ENCODE assay signal across 19 cellular contexts in the genomic region with DNA sequence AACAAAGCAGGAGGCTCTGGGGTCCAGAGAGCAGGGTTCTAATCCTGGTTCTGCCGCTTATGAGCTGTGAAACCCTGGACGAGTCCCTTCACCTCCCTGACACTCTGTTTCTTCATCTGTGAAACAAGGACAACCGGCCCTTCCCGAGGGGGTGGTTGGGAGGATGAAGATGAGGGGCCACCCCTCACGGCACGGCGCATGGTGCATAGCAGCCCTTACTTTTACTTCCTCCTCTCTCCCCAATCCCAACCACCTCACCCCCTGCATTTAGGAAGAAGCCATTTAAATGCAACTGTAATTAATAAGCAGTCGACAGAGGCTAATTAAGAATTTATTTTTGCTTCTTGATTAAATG.
A peak's percentile ranks its signal among the peaks of the same experiment; 100 is the strongest.
DNase-seq lines count a peak whose midpoint lies in the region; ATAC-seq, FAIRE-seq and TF ChIP-seq lines count a peak whose summit lies in the region.
"Had no signal": no experiment of that assay in that cellular context is flagged by ENCODE, and none has a peak within 500 bp of the region (broad histone marks: within the 10 kb centered on the region; RNA-seq: fewer than 3 reads in every experiment).

No MANE protein-coding gene starts in this region.

- no peak overlapping the region for H3K9ac ChIP-seq in BLaER1 treated with 17β-estradiol and CSF1 and Interleukin-3, amounts not matched to agents 10 nM and 100 nM
- H3K9ac ChIP-seq in mammary epithelial cell (ENCODE audit: insufficient read depth, low read length), result no peak overlapping the region

- TF ChIP-seq RAD21 in A549 (conservative IDR thresholded peaks at IDR 0.05 in 1 of 2, IDR thresholded peaks at IDR 0.05 in 1 of 2), result no peak

- no TSS peak for BruUV-seq in mammary epithelial cell (replicated peaks; lab: Mats Ljungman, UMichigan)

- ATAC-seq in A549, result no peak

- no peak for TF ChIP-seq EP300 in A549 (IDR thresholded peaks at IDR 0.05)

- H3K4me1 ChIP-seq in A549 (peaks cover 27% of the 10 kb centered on the region), mammary epithelial cell (ENCODE audit: insufficient read depth, low read length) (peaks cover 10% of the 10 kb centered on the region)
- H3K4me1 ChIP-seq in BLaER1 treated with 17β-estradiol and CSF1 and Interleukin-3, amounts not matched to agents 10 nM and 100 nM, result peaks cover 15 to 45% (median 25%) of the 10 kb centered on the region in 10 experiments
- H3K4me1 ChIP-seq: HAP-1 had no signal

- H3K27me3 ChIP-seq in BLaER1 treated with 17β-estradiol and CSF1 and Interleukin-3, amounts not matched to agents 10 nM and 100 nM, result no peaks in the 10 kb centered on the region; a peak in 1 of 22 replicates
- no peaks in the 10 kb centered on the region for H3K27me3 ChIP-seq in mammary epithelial cell (ENCODE audit: insufficient read depth, low read length)
- H3K27me3 ChIP-seq: BE2C had no signal

- H3K4me3 ChIP-seq in A549 (no peak overlapping the region), coronary artery (no peak overlapping the region), mammary epithelial cell (replicated peaks in 1 of 3; ENCODE audit: insufficient read depth in 1 of 3, low read depth in 2 of 3, low read length in 3 of 3) (no peak overlapping the region)
- no peak overlapping the region for H3K4me3 ChIP-seq in BLaER1 treated with 17β-estradiol and CSF1 and Interleukin-3, amounts not matched to agents 10 nM and 100 nM
- H3K4me3 ChIP-seq: HAP-1 had no signal

- in situ Hi-C loops in mammary epithelial cell (cut with MboI; ENCODE audit: low sequenced_read_pairs in 2 of 2), result no loop called here

- H3K27ac ChIP-seq in A549 (peak overlapping the region; percentile 50 to 73; a peak in 5 of 6 replicates), coronary artery (no peak overlapping the region), mammary epithelial cell (ENCODE audit: insufficient read depth, low read depth, low read length) (no peak overlapping the region)
- H3K27ac ChIP-seq in BLaER1 treated with 17β-estradiol and CSF1 and Interleukin-3, amounts not matched to agents 10 nM and 100 nM, result no peak overlapping the region

- 84% methylated on average over 8 of the region's 8 CpGs for WGBS in A549 (ENCODE audit: missing lambda C conversion rate)
- WGBS in mammary epithelial cell (ENCODE audit: low coverage, missing lambda C conversion rate), result 93% methylated on average over 8 of the region's 8 CpGs

- intact Hi-C loops in mammary epithelial cell (cut with micrococcal nuclease), result no loop called here

- no peaks in the 10 kb centered on the region for H3K36me3 ChIP-seq in BLaER1 treated with 17β-estradiol and CSF1 and Interleukin-3, amounts not matched to agents 10 nM and 100 nM
- H3K36me3 ChIP-seq in mammary epithelial cell (ENCODE audit: insufficient read depth, low read length), result no peaks in the 10 kb centered on the region
- H3K36me3 ChIP-seq: BE2C, HAP-1 had no signal

- dilution Hi-C loops in mammary epithelial cell (cut with HindIII; ENCODE audit: low sequenced_read_pairs), result no loop called here

- H3K9me3 ChIP-seq in A549, result no peaks in the 10 kb centered on the region
- H3K9me3 ChIP-seq in BLaER1 treated with 17β-estradiol and CSF1 and Interleukin-3, amounts not matched to agents 10 nM and 100 nM (replicated peaks in 1 of 11), result peaks cover 0 to 37% (median 3%) of the 10 kb centered on the region in 11 experiments; a peak in 7 of 22 replicates
- H3K9me3 ChIP-seq in mammary epithelial cell (replicated peaks; ENCODE audit: insufficient read depth, low read length), result no peaks in the 10 kb centered on the region
- H3K9me3 ChIP-seq: BE2C, HAP-1 had no signal

- no peaks in the 10 kb centered on the region for H4K20me1 ChIP-seq in BLaER1 treated with 17β-estradiol and CSF1 and Interleukin-3, amounts not matched to agents 10 nM and 100 nM
- H4K20me1 ChIP-seq in mammary epithelial cell (ENCODE audit: insufficient read depth, low read length), result no peaks in the 10 kb centered on the region

- CTCF ChIA-PET in A549 (lab: Yijun Ruan, JAX) (interaction anchor here (1.7 kb wide), 1 partner anchor 35 kb away, joined by 5 read pairs; no protein-coding TSS in a partner anchor), mammary epithelial cell (lab: Charles Lee; ENCODE audit: low non-redundant PET) (no interaction called here)

- POLR2A ChIA-PET in A549 (lab: Yijun Ruan, JAX), result no interaction called here

- no peak for TF ChIP-seq CTCF in A549 (IDR thresholded peaks at IDR 0.05)
- TF ChIP-seq CTCF in coronary artery (IDR thresholded peaks at IDR 0.05), result no peak
- TF ChIP-seq CTCF in mammary epithelial cell (conservative IDR thresholded peaks at IDR 0.05 in 1 of 2, IDR thresholded peaks at IDR 0.05 in 1 of 2; ENCODE audit: extremely low read depth in 1 of 2, insufficient read depth in 1 of 2, low read depth in 1 of 2, low read length in 2 of 2), result no peak

- FAIRE-seq in A549 (lab: Jason Lieb, UNC), result no peak
- FAIRE-seq: GM12891, GM18507, H54 had no signal

- DNase-seq in A549 (ENCODE audit: low read depth in 1 of 2, low spot score in 1 of 2), result no peak
- DNase-seq in coronary artery (ENCODE audit: low spot score), result peak; percentile 59
- peak; percentile 33 for DNase-seq in ureter (ENCODE audit: low spot score)
- DNase-seq in mammary epithelial cell, result no peak
- DNase-seq in NCI-H2029 treated with DMSO at 0.1 percent for 48 hours (lab: John Stamatoyannopoulos, UW), result no peak
- DNase-seq: AML-193; BE2C; Calu3; CD4-positive, alpha-beta memory T cell; COR-L47; DMS53; DMS79 treated with DMSO at 0.1 percent for 48 hours; GF-D8; GOT3 had no signal

- no peak for TF ChIP-seq POLR2A in A549 (IDR thresholded peaks at IDR 0.05; ENCODE audit: low read length)

- peak overlapping the region; percentile 44 for H3K4me2 ChIP-seq in A549
- peak overlapping the region in 6 of 11 experiments; percentile 4 to 18 (median 8); a peak in 2 of 22 replicates for H3K4me2 ChIP-seq in BLaER1 treated with 17β-estradiol and CSF1 and Interleukin-3, amounts not matched to agents 10 nM and 100 nM
- no peak overlapping the region for H3K4me2 ChIP-seq in mammary epithelial cell (ENCODE audit: insufficient read depth, low read depth, low read length)

- H2AFZ ChIP-seq in mammary epithelial cell (ENCODE audit: low read depth, low read length), result no peak overlapping the region

- no peaks in the 10 kb centered on the region for H3K79me2 ChIP-seq in mammary epithelial cell (ENCODE audit: insufficient read depth, low read length)

TF ChIP-seq in A549, 52 proteins besides CTCF, POLR2A, EP300 and RAD21:
- no peak for TF ChIP-seq RNF2 (IDR thresholded peaks at IDR 0.05; ENCODE audit: borderline replicate concordance, low read depth)
- TF ChIP-seq JUNB (IDR thresholded peaks at IDR 0.05), result no peak

Comparison
In these comparisons a context has a peak if more than half of its experiments do, and no peak if none do; other contexts are left out.
1. DNase-seq: peak in coronary artery (single experiment) and ureter (single experiment); none in A549 (0 of 2), mammary epithelial cell (single experiment) and NCI-H2029 treated with DMSO at 0.1 percent for 48 hours (single experiment).
2. H3K27ac ChIP-seq: peak in A549 (2 of 2); none in BLaER1 treated with 17β-estradiol and CSF1 and Interleukin-3, amounts not matched to agents 10 nM and 100 nM (0 of 11), coronary artery (0 of 2) and mammary epithelial cell (single experiment).